ENCODE assay signal across 13 cellular contexts in genomic region chr13:111505175-111505777, GRCh38.
DNase-seq lines count a peak whose midpoint lies in the region; ATAC-seq and TF ChIP-seq lines count a peak whose summit lies in the region.
"Had no signal": no experiment of that assay in that cellular context is flagged by ENCODE, and none has a peak within 500 bp of the region (broad histone marks: within the 10 kb centered on the region; RNA-seq: fewer than 3 reads in every experiment).

No MANE protein-coding gene starts in this region.

- H4K8ac ChIP-seq in mesendoderm (ENCODE audit: low read depth, low read length) = no peak overlapping the region

- WGBS in SK-N-SH (ENCODE audit: low lambda C conversion rate) = 6% methylated on average over 18 of the region's 20 CpGs
- WGBS in mesendoderm (ENCODE audit: extremely low coverage, insufficient coverage, low lambda C conversion rate) = no CpG with 5 or more reads among the region's 20 CpGs

- RAD21 ChIA-PET in HCT116 (lab: Charles Lee; ENCODE audit: low non-redundant PET in 1 of 2, low total read pairs in 2 of 2, uncharacterized antibody in 2 of 2, unreplicated experiment in 2 of 2) = interaction anchor here (0.7 to 1.0 kb wide), 4 partner anchors 123 to 939 kb away, joined by 3 to 6 read pairs (median 4); no protein-coding TSS in a partner anchor

- no peak overlapping the region for H3K4ac ChIP-seq in mesendoderm (ENCODE audit: low read depth, low read length)

- H4K5ac ChIP-seq in mesendoderm (ENCODE audit: low read length) = no peak overlapping the region

- H3K9me2 ChIP-seq in HCT116 (ENCODE audit: insufficient read depth) = no peaks in the 10 kb centered on the region
- H3K9me2 ChIP-seq in SK-N-SH = no peaks in the 10 kb centered on the region

- TF ChIP-seq RAD21 in HCT116 (IDR thresholded peaks at IDR 0.05; ENCODE audit: low read depth) = peak; percentile 68
- TF ChIP-seq RAD21 in SK-N-SH (IDR thresholded peaks at IDR 0.05; ENCODE audit: low read length) = peak; percentile 35

- H3K36me3 ChIP-seq in HCT116 (ENCODE audit: control insufficient read depth in 1 of 2, insufficient read depth in 2 of 2, low read length in 2 of 2) (no peaks in the 10 kb centered on the region), SK-N-SH (replicated peaks in 1 of 2; ENCODE audit: control insufficient read depth in 1 of 2, insufficient read depth in 2 of 2, low read length in 1 of 2) (no peaks in the 10 kb centered on the region), mesendoderm (ENCODE audit: control insufficient read depth, insufficient read depth, low read length) (no peaks in the 10 kb centered on the region)
- H3K36me3 ChIP-seq: thyroid gland had no signal

- H3F3A ChIP-seq in SK-N-SH (replicated peaks; ENCODE audit: insufficient read depth) = no peaks in the 10 kb centered on the region

- POLR2A ChIA-PET in HCT116 (lab: Charles Lee) (no interaction called here), SK-N-SH (lab: Yijun Ruan, JAX) (no interaction called here)

- CTCF ChIA-PET in HCT116 (lab: Charles Lee) = interaction anchor here (0.7 to 1.4 kb wide), 11 partner anchors 8 to 1006 kb away, joined by 3 to 19 read pairs (median 3); no protein-coding TSS in a partner anchor
- CTCF ChIA-PET in SK-N-SH (lab: Yijun Ruan, JAX) = interaction anchor here (1.0 to 1.1 kb wide), 3 partner anchors 76 to 1369 kb away, joined by 3 to 4 read pairs (median 3); no protein-coding TSS in a partner anchor

- H2BK15ac ChIP-seq in mesendoderm (replicated peaks; ENCODE audit: low read depth) = no peak overlapping the region

- peak; percentile 0 for DNase-seq in DMS114 treated with DMSO at 0.1 percent for 48 hours (lab: John Stamatoyannopoulos, UW; ENCODE audit: unreplicated experiment)
- DNase-seq in HCT116 (ENCODE audit: low read depth, low spot score) = peak; percentile 33
- DNase-seq in SK-N-SH = peak; percentile 47
- peak; percentile 80 for DNase-seq in mesendoderm
- DNase-seq in mucosa of gallbladder (ENCODE audit: low spot score) = no peak
- no peak for DNase-seq in NCI-H146 treated with DMSO at 0.1 percent for 48 hours (lab: John Stamatoyannopoulos, UW; ENCODE audit: unreplicated experiment)
- DNase-seq: Calu3, foreskin fibroblast, NCI-H1105 treated with DMSO at 0.1 percent for 48 hours, thyroid gland had no signal

- ATAC-seq in HCT116 = peak; percentile 91
- no peak for ATAC-seq in HG03442 (IDR thresholded peaks at IDR 0.05; ENCODE audit: unreplicated experiment)
- no peak for ATAC-seq in GM21786 (IDR thresholded peaks at IDR 0.05; ENCODE audit: unreplicated experiment)

- no peak overlapping the region for H3K9ac ChIP-seq in HCT116 (ENCODE audit: low read length)
- H3K9ac ChIP-seq in SK-N-SH = no peak overlapping the region
- H3K9ac ChIP-seq in mesendoderm (ENCODE audit: low read length) = no peak overlapping the region

- H3K27ac ChIP-seq in HCT116 (ENCODE audit: low read depth, low read length) (no peak overlapping the region), SK-N-SH (ENCODE audit: low read depth in 2 of 2, low read length in 1 of 2) (no peak overlapping the region), mesendoderm (ENCODE audit: low read depth, low read length) (no peak overlapping the region)
- H3K27ac ChIP-seq: thyroid gland had no signal

- no peak overlapping the region for H2BK120ac ChIP-seq in mesendoderm (ENCODE audit: low read depth, low read length)

- H3K4me1 ChIP-seq in HCT116 (ENCODE audit: control insufficient read depth in 1 of 2, insufficient read depth in 2 of 2, low read length in 2 of 2) (no peaks in the 10 kb centered on the region), SK-N-SH (ENCODE audit: control insufficient read depth in 1 of 2, insufficient read depth in 2 of 2, low read depth in 1 of 2, low read length in 1 of 2) (no peaks in the 10 kb centered on the region), mesendoderm (ENCODE audit: control insufficient read depth, low read depth, low read length) (no peaks in the 10 kb centered on the region)
- H3K4me1 ChIP-seq: thyroid gland had no signal

- H3K27me3 ChIP-seq in HCT116 (ENCODE audit: insufficient read depth, low read length) (peaks cover 11% of the 10 kb centered on the region; the same call in 1 of the 2 replicates), SK-N-SH (ENCODE audit: insufficient read depth) (peaks cover 14% of the 10 kb centered on the region; the same call in 1 of the 2 replicates), mesendoderm (ENCODE audit: insufficient read depth, low read length, poor library complexity) (no peaks in the 10 kb centered on the region)
- H3K27me3 ChIP-seq: thyroid gland had no signal

- H3K4me2 ChIP-seq in HCT116 (ENCODE audit: low read length) (no peak overlapping the region), SK-N-SH (no peak overlapping the region), mesendoderm (ENCODE audit: low read length) (no peak overlapping the region)

- TF ChIP-seq POLR2A in HCT116 (IDR thresholded peaks at IDR 0.05; ENCODE audit: borderline replicate concordance, extremely low read depth, insufficient read depth, insufficient read length) = no peak

- H3K56ac ChIP-seq in mesendoderm (ENCODE audit: low read length) = no peak overlapping the region

- no peaks in the 10 kb centered on the region for H4K20me1 ChIP-seq in HCT116 (ENCODE audit: insufficient read depth)
- no peaks in the 10 kb centered on the region for H4K20me1 ChIP-seq in SK-N-SH (ENCODE audit: insufficient read depth)

- no peaks in the 10 kb centered on the region for H3K79me2 ChIP-seq in HCT116 (ENCODE audit: insufficient read depth, low read length)
- no peaks in the 10 kb centered on the region for H3K79me2 ChIP-seq in SK-N-SH (ENCODE audit: insufficient read depth)
- no peaks in the 10 kb centered on the region for H3K79me2 ChIP-seq in mesendoderm (ENCODE audit: control insufficient read depth, insufficient read depth, low read length)

- TF ChIP-seq CTCF in HCT116 (IDR thresholded peaks at IDR 0.05 in 2 of 3, conservative IDR thresholded peaks at IDR 0.05 in 1 of 3; ENCODE audit: borderline replicate concordance in 1 of 3, insufficient read depth in 1 of 3, low read depth in 2 of 3, low read length in 2 of 3) (peak; percentile 72 to 93 (median 80)), SK-N-SH (IDR thresholded peaks at IDR 0.05) (peak; percentile 28)

- no peak overlapping the region for H2AFZ ChIP-seq in HCT116 (ENCODE audit: low read depth, low read length, poor library complexity, severe bottlenecking)
- no peak overlapping the region for H2AFZ ChIP-seq in SK-N-SH (ENCODE audit: low read depth)

- no peak overlapping the region for H2AK5ac ChIP-seq in mesendoderm (ENCODE audit: low read length)

- H3K9me3 ChIP-seq in HCT116 (ENCODE audit: control insufficient read depth in 1 of 2, insufficient read depth in 1 of 2, low read depth in 1 of 2, low read length in 2 of 2) (no peaks in the 10 kb centered on the region), SK-N-SH (no peaks in the 10 kb centered on the region)
- H3K9me3 ChIP-seq: thyroid gland had no signal

- no peaks in the 10 kb centered on the region for H3K79me1 ChIP-seq in mesendoderm (ENCODE audit: low read length)

- no TSS peak for BruUV-seq in HCT116 (replicated peaks; lab: Mats Ljungman, UMichigan)

- TF ChIP-seq EP300 in SK-N-SH (IDR thresholded peaks at IDR 0.05; ENCODE audit: borderline replicate concordance in 1 of 2, low read depth in 1 of 2, low read length in 1 of 2) = no peak

- no peak overlapping the region for H3K18ac ChIP-seq in mesendoderm (ENCODE audit: low read length)

- intact Hi-C loops in HCT116 (cut with micrococcal nuclease) = loop anchor here (1.0 kb wide), 1 partner anchor 939 kb away; no protein-coding TSS in a partner anchor

- H3K4me3 ChIP-seq in HCT116 (replicated peaks in 1 of 2; ENCODE audit: low read depth in 1 of 2, low read length in 2 of 2) = no peak overlapping the region
- H3K4me3 ChIP-seq in SK-N-SH (ENCODE audit: low read depth in 2 of 2, low read length in 1 of 2) = peak overlapping the region in 1 of 2 experiments; percentile 54; a peak in 1 of 4 replicates
- H3K4me3 ChIP-seq in mesendoderm (ENCODE audit: low read length) = no peak overlapping the region
- H3K4me3 ChIP-seq: lung, thyroid gland had no signal

- no peak overlapping the region for H3K23ac ChIP-seq in mesendoderm (ENCODE audit: low read length)

- H2BK5ac ChIP-seq in mesendoderm (ENCODE audit: low read length) = no peak overlapping the region

TF ChIP-seq in HCT116, 20 proteins besides CTCF, POLR2A, EP300 and RAD21:
- TF ChIP-seq EZH2phosphoT487 (IDR thresholded peaks at IDR 0.05; ENCODE audit: borderline replicate concordance) = no peak
- peak; percentile 64 for TF ChIP-seq TCF7L2 (IDR thresholded peaks at IDR 0.05; ENCODE audit: borderline replicate concordance, extremely low read depth, insufficient read depth, insufficient read length)

TF ChIP-seq in SK-N-SH, 30 proteins besides CTCF, POLR2A, EP300 and RAD21:
- TF ChIP-seq GATA2 (CRISPR knock-in tag; IDR thresholded peaks at IDR 0.05) (no peak), ELF1 (IDR thresholded peaks at IDR 0.05) (no peak), POLR2AphosphoS5 (IDR thresholded peaks at IDR 0.05; ENCODE audit: low read depth, low read length) (no peak), RFX5 (IDR thresholded peaks at IDR 0.05; ENCODE audit: low read length) (no peak), MEF2A (IDR thresholded peaks at IDR 0.05; ENCODE audit: borderline replicate concordance, low read depth) (no peak), YY1 (IDR thresholded peaks at IDR 0.05; ENCODE audit: low read depth) (no peak), RXRA (IDR thresholded peaks at IDR 0.05; ENCODE audit: borderline replicate concordance, low read depth) (no peak), USF1 (IDR thresholded peaks at IDR 0.05; ENCODE audit: borderline replicate concordance, low read depth) (no peak), FOSL2 (IDR thresholded peaks at IDR 0.05; ENCODE audit: borderline replicate concordance, low read depth) (no peak), TEAD4 (IDR thresholded peaks at IDR 0.05; ENCODE audit: borderline replicate concordance, insufficient read depth) (no peak)

Comparison
In these comparisons a context has a peak if more than half of its experiments do, and no peak if none do; other contexts are left out.
1. DNase-seq: peak in DMS114 treated with DMSO at 0.1 percent for 48 hours (single experiment), HCT116 (single experiment), SK-N-SH (single experiment) and mesendoderm (single experiment); none in mucosa of gallbladder (single experiment) and NCI-H146 treated with DMSO at 0.1 percent for 48 hours (single experiment).